1 cellular context compared by ENCODE assay signal in the genomic region with DNA sequence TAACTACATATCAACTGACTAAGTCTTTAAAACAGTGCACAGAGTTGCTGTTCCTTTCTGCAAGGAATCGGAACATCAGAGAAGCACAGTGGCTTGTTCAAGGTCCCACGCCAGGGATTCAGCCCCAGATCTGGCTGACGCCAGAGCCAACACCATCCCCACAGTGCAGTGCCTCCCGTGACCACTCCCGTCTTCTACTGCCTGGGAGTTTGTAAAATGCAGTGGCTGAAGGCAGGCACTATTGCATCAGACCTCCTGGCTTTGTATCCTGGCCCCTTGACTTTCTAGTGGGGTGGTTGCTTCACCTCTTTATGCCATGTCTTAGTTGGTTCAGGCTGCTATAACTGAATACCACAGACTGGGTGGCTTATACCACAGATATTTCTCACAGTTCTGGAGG.
TF ChIP-seq lines count a peak whose summit lies in the region.

No MANE protein-coding gene starts in this region.

TF ChIP-seq in K562, 482 proteins besides CTCF, POLR2A, EP300 and RAD21:
- TF ChIP-seq ZKSCAN8 (CRISPR knock-in tag; IDR thresholded peaks at IDR 0.05) = no peak
- no peak for TF ChIP-seq CEBPG (CRISPR knock-in tag; IDR thresholded peaks at IDR 0.05)
- TF ChIP-seq CEBPG (tag; conservative IDR thresholded peaks at IDR 0.05 in 1 of 2, IDR thresholded peaks at IDR 0.05 in 1 of 2) = peak in 1 of 2 experiments; percentile 46; a peak in 1 of 4 replicates
- no peak for TF ChIP-seq RFX5 (IDR thresholded peaks at IDR 0.05; ENCODE audit: low read depth, low read length)
- no peak for TF ChIP-seq MCM2 (IDR thresholded peaks at IDR 0.05; ENCODE audit: low read depth)
- TF ChIP-seq MYC (IDR thresholded peaks at IDR 0.05; ENCODE audit: low read depth, low read length) = no peak
- no peak for TF ChIP-seq MYC (CRISPR knock-in tag; IDR thresholded peaks at IDR 0.05; ENCODE audit: borderline replicate concordance, low read depth)
- 0 out of 2 replicates have a peak, but pooled peaks have one; percentile 28 for TF ChIP-seq CEBPB (tag; IDR thresholded peaks at IDR 0.05)
- TF ChIP-seq, protein P1, sequence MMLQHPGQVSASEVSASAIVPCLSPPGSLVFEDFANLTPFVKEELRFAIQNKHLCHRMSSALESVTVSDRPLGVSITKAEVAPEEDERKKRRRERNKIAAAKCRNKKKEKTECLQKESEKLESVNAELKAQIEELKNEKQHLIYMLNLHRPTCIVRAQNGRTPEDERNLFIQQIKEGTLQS (IDR thresholded peaks at IDR 0.05) = peak; percentile 33; the same call in 1 of the 2 replicates
- TF ChIP-seq, protein P1 (CRISPR knock-in tag; conservative IDR thresholded peaks at IDR 0.05) = no peak
- TF ChIP-seq CEBPZ (IDR thresholded peaks at IDR 0.05; ENCODE audit: borderline replicate concordance, low read depth, low read length) = no peak
- TF ChIP-seq, protein P2, sequence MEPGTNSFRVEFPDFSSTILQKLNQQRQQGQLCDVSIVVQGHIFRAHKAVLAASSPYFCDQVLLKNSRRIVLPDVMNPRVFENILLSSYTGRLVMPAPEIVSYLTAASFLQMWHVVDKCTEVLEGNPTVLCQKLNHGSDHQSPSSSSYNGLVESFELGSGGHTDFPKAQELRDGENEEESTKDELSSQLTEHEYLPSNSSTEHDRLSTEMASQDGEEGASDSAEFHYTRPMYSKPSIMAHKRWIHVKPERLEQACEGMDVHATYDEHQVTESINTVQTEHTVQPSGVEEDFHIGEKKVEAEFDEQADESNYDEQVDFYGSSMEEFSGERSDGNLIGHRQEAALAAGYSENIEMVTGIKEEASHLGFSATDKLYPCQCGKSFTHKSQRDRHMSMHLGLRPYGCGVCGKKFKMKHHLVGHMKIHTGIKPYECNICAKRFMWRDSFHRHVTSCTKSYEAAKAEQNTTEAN (CRISPR knock-in tag; IDR thresholded peaks at IDR 0.05) = no peak
